Comparison of ENCODE assay signal across 11 cellular contexts in the genomic region with DNA sequence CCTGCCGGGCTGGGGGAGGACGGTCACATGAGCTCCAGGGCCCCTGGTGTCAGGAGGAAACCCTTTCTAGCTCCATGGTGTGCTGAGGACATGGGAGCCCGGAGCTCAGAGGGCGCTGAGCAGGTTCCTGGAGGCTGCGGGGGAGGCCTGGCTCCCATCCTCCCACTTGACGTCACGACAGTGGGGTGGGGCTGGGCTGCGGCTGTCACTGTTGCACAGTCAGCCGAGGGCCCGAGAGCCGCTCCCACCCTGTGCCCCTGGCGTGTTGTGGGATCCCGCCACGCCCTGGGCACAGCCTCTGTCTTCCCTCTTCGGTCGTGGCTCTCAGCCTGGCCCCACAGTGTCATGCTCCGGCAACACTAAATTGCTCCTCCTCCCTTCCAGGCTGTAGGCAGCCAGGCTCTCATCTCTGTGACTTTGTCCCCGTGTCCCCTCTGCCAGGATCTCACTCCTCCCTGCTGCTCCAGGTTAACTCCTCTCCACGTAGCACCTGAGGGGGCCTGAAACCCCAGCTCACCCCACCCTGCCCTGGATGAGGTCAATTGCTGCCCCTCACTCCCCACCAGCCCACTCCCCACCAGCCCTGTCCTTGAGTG. TPM values are rescaled to one million over a fixed set of nuclear protein-coding genes. Genes with fewer than 3 reads are reported as not detected.
DNase-seq lines count a peak whose midpoint lies in the region; ATAC-seq and TF ChIP-seq lines count a peak whose summit lies in the region.
"Had no signal": no experiment of that assay in that cellular context is flagged by ENCODE, and none has a peak within 500 bp of the region (broad histone marks: within the 10 kb centered on the region; RNA-seq: fewer than 3 reads in every experiment).

No MANE protein-coding gene starts in this region.

- H3K9me3 ChIP-seq in uterus = no peaks in the 10 kb centered on the region
- H3K9me3 ChIP-seq: spleen had no signal

- H3K4me1 ChIP-seq in uterus = no peaks in the 10 kb centered on the region

- POLR2A ChIA-PET in WTC11 (lab: Charles Lee) = no interaction called here

- DNase-seq in natural killer cell = no peak
- no peak for DNase-seq in natural killer cell treated with Interleukin-12 subunit alpha and Interleukin-12 subunit beta and Interleukin-15 and Interleukin-18, amount 100 ng/mL, for 72 hours (ENCODE audit: low spot score)
- DNase-seq in WTC11 (ENCODE audit: low spot score) = no peak
- peak; percentile 84 to 88 for DNase-seq in left colon
- peak; percentile 59 to 72 for DNase-seq in uterus
- DNase-seq in EL = no peak
- no peak for DNase-seq in midbrain (lab: John Stamatoyannopoulos, UW)
- DNase-seq: spleen had no signal

- peaks cover 0 to 5% of the 10 kb centered on the region in 2 donors for H3K27me3 Mint-ChIP-seq in natural killer cell (ENCODE audit: low read depth in 2 of 2)
- H3K27me3 Mint-ChIP-seq in natural killer cell treated with Interleukin-12 subunit alpha and Interleukin-12 subunit beta and Interleukin-15 and Interleukin-18, amount 100 ng/mL, for 72 hours = peaks cover 11 to 15% of the 10 kb centered on the region in 2 donors
- peaks cover 5% of the 10 kb centered on the region for H3K27me3 Mint-ChIP-seq in WTC11 (ENCODE audit: low read depth)

- H3K4me3 ChIP-seq in uterus = no peak overlapping the region
- H3K4me3 ChIP-seq: dorsolateral prefrontal cortex, spleen had no signal

- H3K4me3 Mint-ChIP-seq in natural killer cell (no peak overlapping the region), WTC11 (no peak overlapping the region)
- no peak overlapping the region for H3K4me3 Mint-ChIP-seq in natural killer cell treated with Interleukin-12 subunit alpha and Interleukin-12 subunit beta and Interleukin-15 and Interleukin-18, amount 100 ng/mL, for 72 hours

- peak; percentile 22 to 36 (median 24) for ATAC-seq in natural killer cell
- no peak for ATAC-seq in natural killer cell treated with Interleukin-12 subunit alpha and Interleukin-12 subunit beta and Interleukin-15 and Interleukin-18, amount 100 ng/mL, for 72 hours
- ATAC-seq in WTC11 = no peak
- ATAC-seq in left colon = peak; percentile 86
- ATAC-seq in GM21825 (IDR thresholded peaks at IDR 0.05; ENCODE audit: unreplicated experiment) = no peak

- intact Hi-C loops in natural killer cell (cut with micrococcal nuclease) (no loop called here), left colon (cut with DNase I, micrococcal nuclease) (no loop called here), uterus (cut with DNase I; ENCODE audit: low total_unique reads) (no loop called here)

- H3K27ac Mint-ChIP-seq in natural killer cell (no peak overlapping the region), WTC11 (0 out of 2 replicates have a peak overlapping the region, but pooled peaks have one; percentile 4)
- no peak overlapping the region for H3K27ac Mint-ChIP-seq in natural killer cell treated with Interleukin-12 subunit alpha and Interleukin-12 subunit beta and Interleukin-15 and Interleukin-18, amount 100 ng/mL, for 72 hours

- H3K36me3 Mint-ChIP-seq in natural killer cell (no peaks in the 10 kb centered on the region), WTC11 (no peaks in the 10 kb centered on the region)
- H3K36me3 Mint-ChIP-seq in natural killer cell treated with Interleukin-12 subunit alpha and Interleukin-12 subunit beta and Interleukin-15 and Interleukin-18, amount 100 ng/mL, for 72 hours = no peaks in the 10 kb centered on the region

- peaks cover 0 to 3% of the 10 kb centered on the region in 2 donors for H3K4me1 Mint-ChIP-seq in natural killer cell
- H3K4me1 Mint-ChIP-seq in natural killer cell treated with Interleukin-12 subunit alpha and Interleukin-12 subunit beta and Interleukin-15 and Interleukin-18, amount 100 ng/mL, for 72 hours (ENCODE audit: low read depth in 2 of 2) = peaks cover 0 to 9% of the 10 kb centered on the region in 2 donors
- H3K4me1 Mint-ChIP-seq in WTC11 = peaks cover 14% of the 10 kb centered on the region

- no peaks in the 10 kb centered on the region for H3K36me3 ChIP-seq in uterus
- H3K36me3 ChIP-seq: spleen had no signal

- H3K27me3 ChIP-seq in uterus = no peaks in the 10 kb centered on the region
- H3K27me3 ChIP-seq: dorsolateral prefrontal cortex had no signal

- H3K9me3 Mint-ChIP-seq in natural killer cell (no peaks in the 10 kb centered on the region), WTC11 (no peaks in the 10 kb centered on the region)
- H3K9me3 Mint-ChIP-seq in natural killer cell treated with Interleukin-12 subunit alpha and Interleukin-12 subunit beta and Interleukin-15 and Interleukin-18, amount 100 ng/mL, for 72 hours = no peaks in the 10 kb centered on the region

- TF ChIP-seq CTCF in natural killer cell (IDR thresholded peaks at IDR 0.05) (no peak), WTC11 (IDR thresholded peaks at IDR 0.05) (no peak), uterus (IDR thresholded peaks at IDR 0.05) (no peak)

- CTCF ChIA-PET in WTC11 (lab: Charles Lee) = no interaction called here

- H3K27ac ChIP-seq in uterus = peak overlapping the region in 1 of 2 donors; percentile 48
- H3K27ac ChIP-seq: dorsolateral prefrontal cortex, KMS-11 had no signal

- TF ChIP-seq POLR2A in uterus (IDR thresholded peaks at IDR 0.05) = no peak

TF ChIP-seq in WTC11, 78 proteins besides CTCF, POLR2A, EP300 and RAD21:
- no peak for TF ChIP-seq JUN (CRISPR knock-in tag; IDR thresholded peaks at IDR 0.05)

RNA-seq across cellular contexts. Expression of a gene that starts 33.0 kb away (rescaled TPM):
- total RNA-seq in natural killer cell (1 to 10 TPM in 1 of 3 donors, under 1 TPM in 1, not detected in 1; 0.11 to 1.3 TPM), WTC11 (2021) (1.3 to 1.8 TPM (median 1.3 TPM) in 3 replicates), left colon (1 to 10 TPM; 1.4 to 2.0 TPM), uterus (10 to 100 TPM in 1 of 4 donors, 1 to 10 TPM in 2, not detected in 1; 2.6 to 16.5 (median 4.4) TPM)
- not detected for total RNA-seq in natural killer cell treated with Interleukin-12 subunit alpha and Interleukin-12 subunit beta and Interleukin-15 and Interleukin-18, amount 100 ng/mL, for 72 hours

Comparison
In these comparisons a context has a peak if more than half of its experiments do, and no peak if none do; other contexts are left out.
1. ATAC-seq: peak in natural killer cell (3 of 3) and left colon (single experiment); none in natural killer cell treated with Interleukin-12 subunit alpha and Interleukin-12 subunit beta and Interleukin-15 and Interleukin-18, amount 100 ng/mL, for 72 hours (0 of 2), WTC11 (single experiment) and GM21825 (single experiment).
2. DNase-seq: peak in left colon (2 of 2) and uterus (2 of 2); none in natural killer cell (single experiment), natural killer cell treated with Interleukin-12 subunit alpha and Interleukin-12 subunit beta and Interleukin-15 and Interleukin-18, amount 100 ng/mL, for 72 hours (single experiment), WTC11 (single experiment), EL (single experiment) and midbrain (single experiment).